ENCODE assay signal across 24 cellular contexts in the genomic region with DNA sequence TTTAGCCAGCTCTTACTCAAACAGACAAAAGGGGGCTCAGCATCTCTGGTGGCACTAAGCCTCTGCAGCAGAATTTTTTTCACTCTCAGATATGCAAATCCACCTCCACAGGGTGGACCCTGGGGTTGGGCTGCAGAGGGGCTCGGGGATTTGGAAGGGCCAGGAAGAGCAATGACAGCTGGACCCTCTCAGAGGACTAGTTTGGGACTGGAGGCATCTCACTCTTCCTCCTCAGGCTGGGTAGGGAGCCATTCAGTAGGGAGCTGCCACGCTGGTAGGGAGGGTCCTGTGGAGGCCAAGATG. TPM values are rescaled to one million over a fixed set of nuclear protein-coding genes. Genes with fewer than 3 reads are reported as not detected.
"Had no signal": no experiment of that assay in that cellular context is flagged by ENCODE, and none has a peak within 500 bp of the region (broad histone marks: within the 10 kb centered on the region; RNA-seq: fewer than 3 reads in every experiment).

No MANE protein-coding gene starts in this region.

- H2AFZ ChIP-seq: parathyroid adenoma had no signal

- FAIRE-seq: astrocyte, endothelial cell of umbilical vein, urothelium cell line had no signal

- H3K79me2 ChIP-seq: parathyroid adenoma had no signal

- H3K4me3 ChIP-seq: breast epithelium, lower lobe of right lung, testis, transverse colon had no signal

- H3K36me3 ChIP-seq: breast epithelium, lower lobe of right lung, transverse colon had no signal

- H3K36me3 Mint-ChIP-seq: natural killer cell had no signal

- H3K27ac ChIP-seq: breast epithelium, lower lobe of right lung, parathyroid adenoma, testis, transverse colon had no signal

- H3K4me1 Mint-ChIP-seq: natural killer cell had no signal

- ATAC-seq: stimulated activated naive CD8-positive, alpha-beta T cell treated with anti-CD3 and anti-CD28 coated beads, Interleukin-15, Interleukin-2, amounts not matched to agents 100 U/mL and 50 U/mL, for 24 hours had no signal

- H3K9ac ChIP-seq: parathyroid adenoma had no signal

- H3K9me3 Mint-ChIP-seq: activated T-helper 1 cell treated with anti-CD3 and anti-CD28 coated beads, Interleukin-12 subunit alpha, Interleukin-12 subunit beta, Interleukin-2, Interleukin-4 antibody, amounts not matched to agents 30 ng/mL and 10 ng/mL and 1 ng/mL, durations not matched to agents 14 hours and 24 hours and 36 hours; natural killer cell had no signal

- H3K9me3 ChIP-seq: breast epithelium, lower lobe of right lung, testis, transverse colon had no signal

- H3K27ac Mint-ChIP-seq: activated T-helper 1 cell treated with anti-CD3 and anti-CD28 coated beads, Interleukin-12 subunit alpha, Interleukin-12 subunit beta, Interleukin-2, Interleukin-4 antibody, amounts not matched to agents 30 ng/mL and 10 ng/mL and 1 ng/mL, durations not matched to agents 14 hours and 24 hours and 36 hours; natural killer cell had no signal

- DNase-seq: activated CD4-positive, alpha-beta T cell treated with anti-CD3 and anti-CD28 coated beads for 48 hours; activated CD4-positive, alpha-beta T cell treated with anti-CD3 and anti-CD28 coated beads, Interleukin-2, amount 50 U/mL, for 48 hours; activated CD8-positive, alpha-beta memory T cell treated with anti-CD3 and anti-CD28 coated beads, Interleukin-2, amount 50 U/mL, for 4 hours; activated gamma-delta T cell; activated naive CD4-positive, alpha-beta T cell treated with anti-CD3 and anti-CD28 coated beads, Interleukin-2, amount 50 U/mL, for 16 hours; activated T-cell treated with anti-CD3 and anti-CD28 coated beads, Interleukin-2, amount 50 U/mL, for 1 hour; amniotic stem cell; central memory CD4-positive, alpha-beta T cell; head of caudate nucleus; lower lobe of right lung; mesenchymal stem cell; natural killer cell; occipital lobe; stimulated activated CD4-positive, alpha-beta T cell treated with anti-CD3 and anti-CD28 coated beads, Interleukin-2, amount 100 ng/mL, for 48 hours; stimulated activated naive CD8-positive, alpha-beta T cell treated with anti-CD3 and anti-CD28 coated beads, Interleukin-15, Interleukin-2, amounts not matched to agents 100 U/mL and 50 U/mL, for 24 hours; testis; transverse colon had no signal

- H3K27me3 ChIP-seq: testis had no signal

- H3K4me3 Mint-ChIP-seq: activated T-helper 1 cell treated with anti-CD3 and anti-CD28 coated beads, Interleukin-12 subunit alpha, Interleukin-12 subunit beta, Interleukin-2, Interleukin-4 antibody, amounts not matched to agents 30 ng/mL and 10 ng/mL and 1 ng/mL, durations not matched to agents 14 hours and 24 hours and 36 hours; natural killer cell had no signal

- H3K4me1 ChIP-seq: breast epithelium, lower lobe of right lung, parathyroid adenoma, transverse colon had no signal

RNA-seq across cellular contexts. Expression of gene CYP11A1, which starts 58.9 kb away (rescaled TPM):
- total RNA-seq: activated T-helper 1 cell treated with anti-CD3 and anti-CD28 coated beads, Interleukin-12 subunit alpha, Interleukin-12 subunit beta, Interleukin-2, Interleukin-4 antibody, amounts not matched to agents 30 ng/mL and 10 ng/mL and 1 ng/mL, durations not matched to agents 14 hours and 24 hours and 36 hours; endothelial cell of umbilical vein; occipital lobe; T-helper 1 cell treated with Interleukin-12 subunit alpha and Interleukin-12 subunit beta and Interleukin-4 antibody, amounts not matched to agents 30 ng/mL and 1 ng/mL, for 36 hours had no signal
